In the genomic region with DNA sequence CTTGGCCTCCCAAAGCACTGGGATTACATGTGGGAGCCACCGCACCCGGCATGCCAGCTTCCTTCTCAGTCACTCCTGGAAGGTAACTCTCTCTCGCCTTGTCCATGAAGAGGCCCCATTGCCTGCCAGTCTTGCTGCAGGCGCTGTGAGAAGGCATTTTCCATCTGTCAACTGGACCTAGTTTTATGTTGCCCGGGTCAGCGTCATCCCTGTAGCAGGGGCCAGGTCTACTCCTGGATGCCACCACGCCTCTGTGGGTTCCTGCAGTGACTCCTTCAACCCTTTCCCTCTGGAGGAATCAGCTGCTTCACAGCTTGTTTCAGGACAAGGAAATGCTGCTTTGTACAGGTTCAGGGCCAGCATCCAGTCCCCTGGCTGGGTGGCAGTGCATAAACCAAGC, we compare ENCODE assay signal across 14 cellular contexts. TPM values are rescaled to one million over a fixed set of nuclear protein-coding genes. Genes with fewer than 3 reads are reported as not detected.
DNase-seq lines count a peak whose midpoint lies in the region; ATAC-seq and TF ChIP-seq lines count a peak whose summit lies in the region.
"Had no signal": no experiment of that assay in that cellular context is flagged by ENCODE, and none has a peak within 500 bp of the region (broad histone marks: within the 10 kb centered on the region; RNA-seq: fewer than 3 reads in every experiment).

No MANE protein-coding gene starts in this region.

- no peaks in the 10 kb centered on the region for H3K9me3 ChIP-seq in KOPT-K1 (ENCODE audit: insufficient read depth, low read length, poor library complexity, severe bottlenecking)

- no peak for TF ChIP-seq CTCF in neural crest cell (conservative IDR thresholded peaks at IDR 0.05)

- H3K9me3 Mint-ChIP-seq in T-helper 1 cell treated with Interleukin-12 subunit alpha and Interleukin-12 subunit beta and Interleukin-4 antibody, amounts not matched to agents 30 μg/mL and 1 μg/mL, for 36 hours: no peaks in the 10 kb centered on the region
- no peaks in the 10 kb centered on the region for H3K9me3 Mint-ChIP-seq in activated T-helper 2 cell treated with anti-CD3 and anti-CD28 coated beads, Interferon-gamma antibody, Interleukin-2, Interleukin-4, amounts not matched to agents 10 μg/mL and 5 μg/mL and 100 μg/mL, durations not matched to agents 14 hours and 24 hours and 36 hours
- no peaks in the 10 kb centered on the region for H3K9me3 Mint-ChIP-seq in neural crest cell

- peaks cover 29% of the 10 kb centered on the region for H3K36me3 ChIP-seq in KOPT-K1 (ENCODE audit: insufficient read depth, low read length)

- no peak for DNase-seq in T-helper 1 cell
- no peak for DNase-seq in activated T-helper 2 cell treated with anti-CD3 and anti-CD28 coated beads, Interferon-gamma antibody, Interleukin-2, Interleukin-4, amounts not matched to agents 10 μg/mL and 5 μg/mL and 100 μg/mL, durations not matched to agents 14 hours and 24 hours and 36 hours (ENCODE audit: low spot score)
- no peak for DNase-seq in neural crest cell (ENCODE audit: low read depth, low spot score)
- DNase-seq in GF-D8 (lab: John Stamatoyannopoulos, UW): no peak
- DNase-seq in KG1 (lab: John Stamatoyannopoulos, UW): no peak
- DNase-seq: 8988T, left colon, NCI-H1436, substantia nigra had no signal

- H3K27ac Mint-ChIP-seq in T-helper 1 cell treated with Interleukin-12 subunit alpha and Interleukin-12 subunit beta and Interleukin-4 antibody, amounts not matched to agents 30 μg/mL and 1 μg/mL, for 36 hours: peak overlapping the region; percentile 98
- peak overlapping the region; percentile 96 for H3K27ac Mint-ChIP-seq in activated T-helper 2 cell treated with anti-CD3 and anti-CD28 coated beads, Interferon-gamma antibody, Interleukin-2, Interleukin-4, amounts not matched to agents 10 μg/mL and 5 μg/mL and 100 μg/mL, durations not matched to agents 14 hours and 24 hours and 36 hours
- peak overlapping the region; percentile 84 for H3K27ac Mint-ChIP-seq in neural crest cell (ENCODE audit: unreplicated experiment)

- peaks cover 16% of the 10 kb centered on the region for H3K36me3 Mint-ChIP-seq in T-helper 1 cell treated with Interleukin-12 subunit alpha and Interleukin-12 subunit beta and Interleukin-4 antibody, amounts not matched to agents 30 μg/mL and 1 μg/mL, for 36 hours (ENCODE audit: low read depth)
- peaks cover 14% of the 10 kb centered on the region for H3K36me3 Mint-ChIP-seq in activated T-helper 2 cell treated with anti-CD3 and anti-CD28 coated beads, Interferon-gamma antibody, Interleukin-2, Interleukin-4, amounts not matched to agents 10 μg/mL and 5 μg/mL and 100 μg/mL, durations not matched to agents 14 hours and 24 hours and 36 hours (ENCODE audit: low read depth)
- no peaks in the 10 kb centered on the region for H3K36me3 Mint-ChIP-seq in neural crest cell (ENCODE audit: low read depth)

- H3K4me1 Mint-ChIP-seq in T-helper 1 cell treated with Interleukin-12 subunit alpha and Interleukin-12 subunit beta and Interleukin-4 antibody, amounts not matched to agents 30 μg/mL and 1 μg/mL, for 36 hours (ENCODE audit: low read depth): peaks cover 37% of the 10 kb centered on the region
- peaks cover 34% of the 10 kb centered on the region for H3K4me1 Mint-ChIP-seq in activated T-helper 2 cell treated with anti-CD3 and anti-CD28 coated beads, Interferon-gamma antibody, Interleukin-2, Interleukin-4, amounts not matched to agents 10 μg/mL and 5 μg/mL and 100 μg/mL, durations not matched to agents 14 hours and 24 hours and 36 hours (ENCODE audit: low read depth)
- H3K4me1 Mint-ChIP-seq in neural crest cell: peaks cover 13% of the 10 kb centered on the region

- H3K27ac ChIP-seq in KOPT-K1 (ENCODE audit: low read depth, low read length, poor library complexity, severe bottlenecking): peak overlapping the region; percentile 30

- H3K4me3 Mint-ChIP-seq in T-helper 1 cell treated with Interleukin-12 subunit alpha and Interleukin-12 subunit beta and Interleukin-4 antibody, amounts not matched to agents 30 μg/mL and 1 μg/mL, for 36 hours: peak overlapping the region; percentile 46
- peak overlapping the region; percentile 8 for H3K4me3 Mint-ChIP-seq in activated T-helper 2 cell treated with anti-CD3 and anti-CD28 coated beads, Interferon-gamma antibody, Interleukin-2, Interleukin-4, amounts not matched to agents 10 μg/mL and 5 μg/mL and 100 μg/mL, durations not matched to agents 14 hours and 24 hours and 36 hours (ENCODE audit: low read depth)
- peak overlapping the region; percentile 31 for H3K4me3 Mint-ChIP-seq in neural crest cell

- no peaks in the 10 kb centered on the region for H3K27me3 Mint-ChIP-seq in T-helper 1 cell treated with Interleukin-12 subunit alpha and Interleukin-12 subunit beta and Interleukin-4 antibody, amounts not matched to agents 30 μg/mL and 1 μg/mL, for 36 hours (ENCODE audit: low read depth)
- H3K27me3 Mint-ChIP-seq in activated T-helper 2 cell treated with anti-CD3 and anti-CD28 coated beads, Interferon-gamma antibody, Interleukin-2, Interleukin-4, amounts not matched to agents 10 μg/mL and 5 μg/mL and 100 μg/mL, durations not matched to agents 14 hours and 24 hours and 36 hours (ENCODE audit: low read depth): no peaks in the 10 kb centered on the region
- no peaks in the 10 kb centered on the region for H3K27me3 Mint-ChIP-seq in neural crest cell (ENCODE audit: low read depth)

- ATAC-seq in HG02884 (IDR thresholded peaks at IDR 0.05; ENCODE audit: unreplicated experiment): no peak
- ATAC-seq: SK-N-SH treated with all-trans-retinoic acid at 6 μM for 48 hours had no signal

- intact Hi-C loops in activated T-helper 2 cell treated with anti-CD3 and anti-CD28 coated beads, Interferon-gamma antibody, Interleukin-2, Interleukin-4, amounts not matched to agents 10 μg/mL and 5 μg/mL and 100 μg/mL, durations not matched to agents 14 hours and 24 hours and 36 hours (cut with micrococcal nuclease): loop anchor here (2.0 kb wide), 1 partner anchor 79 kb away; a partner anchor contains a TSS

RNA-seq across cellular contexts. Expression of a gene that starts 2.6 kb away (rescaled TPM):
- total RNA-seq in activated T-helper 2 cell treated with anti-CD3 and anti-CD28 coated beads, Interferon-gamma antibody, Interleukin-2, Interleukin-4, amounts not matched to agents 10 μg/mL and 5 μg/mL and 100 μg/mL, durations not matched to agents 14 hours and 24 hours and 36 hours: 28.8 and 29.6 TPM in 2 replicates
- 0.18 TPM in 1 of 2 replicates, not detected in the other for total RNA-seq in neural crest cell
- total RNA-seq: NCI-H460 had no signal

RNA-seq across cellular contexts. Expression of a gene that starts 31.6 kb away (rescaled TPM):
- 11.8 and 12.2 TPM in 2 replicates for total RNA-seq in activated T-helper 2 cell treated with anti-CD3 and anti-CD28 coated beads, Interferon-gamma antibody, Interleukin-2, Interleukin-4, amounts not matched to agents 10 μg/mL and 5 μg/mL and 100 μg/mL, durations not matched to agents 14 hours and 24 hours and 36 hours
- 17.2 and 17.7 TPM in 2 replicates for total RNA-seq in neural crest cell

Comparison
In these comparisons a context has a peak if more than half of its experiments do, and no peak if none do; other contexts are left out.
1. RNA of a gene that starts 2.6 kb away (total RNA-seq): 28.8 to 29.6 TPM in activated T-helper 2 cell treated with anti-CD3 and anti-CD28 coated beads, Interferon-gamma antibody, Interleukin-2, Interleukin-4, amounts not matched to agents 10 μg/mL and 5 μg/mL and 100 μg/mL, durations not matched to agents 14 hours and 24 hours and 36 hours; 0.18 TPM in neural crest cell; every median in the first group is over 10 times any median in the second.
2. Peak in every context shown above with its lines, with median percentiles within 50 percentile points of each other: H3K27ac Mint-ChIP-seq and H3K4me3 Mint-ChIP-seq.